1 cellular context compared by ENCODE assay signal in the genomic region with DNA sequence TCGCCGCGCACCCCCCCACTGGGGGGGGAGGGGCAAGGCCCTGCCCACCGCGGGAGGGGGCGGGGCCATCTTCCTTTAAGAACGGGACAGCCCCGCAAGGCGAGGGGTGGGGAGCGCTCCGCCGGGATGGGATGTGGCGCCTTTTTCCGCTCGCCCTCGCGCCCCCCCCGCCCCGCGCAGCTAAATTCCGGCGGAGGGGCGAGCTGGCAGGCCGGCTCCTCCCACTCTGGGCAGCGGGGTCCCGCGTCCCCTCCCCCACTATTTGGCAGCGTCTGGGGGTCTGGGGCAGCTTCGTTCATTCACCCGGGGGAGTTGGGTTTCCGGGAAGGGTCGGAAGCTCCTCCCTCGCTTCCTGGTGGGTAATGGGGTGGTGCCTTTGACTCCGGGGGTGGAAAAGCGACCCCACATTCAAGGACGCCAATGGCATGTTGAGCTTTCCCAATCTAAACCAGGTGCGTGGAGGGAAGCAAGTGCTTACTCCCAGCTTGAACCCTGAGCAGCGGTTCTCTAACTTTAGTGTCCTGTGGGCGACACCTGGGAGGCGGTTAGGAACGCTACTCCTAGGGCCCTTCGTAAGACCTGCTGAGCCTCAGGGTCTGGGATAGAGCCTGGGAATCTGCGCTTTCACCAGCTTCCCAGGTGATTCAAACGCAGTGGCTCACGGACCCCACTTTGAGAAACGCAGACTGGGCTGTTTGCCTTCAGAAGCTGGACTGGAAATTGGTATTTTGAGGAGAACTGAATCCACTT.
A peak's percentile ranks its signal among the peaks of the same experiment; 100 is the strongest.
TF ChIP-seq lines count a peak whose summit lies in the region.

No MANE protein-coding gene starts in this region.

TF ChIP-seq in IMR-90, 13 proteins besides CTCF, POLR2A, EP300 and RAD21:
- TF ChIP-seq SMC3 (IDR thresholded peaks at IDR 0.05; ENCODE audit: low read depth, low read length) (no peak), MAZ (IDR thresholded peaks at IDR 0.05; ENCODE audit: borderline replicate concordance, low read depth, low read length) (peak; percentile 72; the same call in 1 of the 2 replicates), NFE2L2 (IDR thresholded peaks at IDR 0.05; ENCODE audit: low read depth, low read length) (no peak), MXI1 (IDR thresholded peaks at IDR 0.05; ENCODE audit: borderline replicate concordance, low read depth, low read length) (0 out of 2 replicates have a peak, but pooled peaks have one; percentile 18)
